ENCODE assay signal across 9 cellular contexts in genomic region chr10:109895095-109895818, GRCh38. TPM values are rescaled to one million over a fixed set of nuclear protein-coding genes. Genes with fewer than 3 reads are reported as not detected.
DNase-seq lines count a peak whose midpoint lies in the region; ATAC-seq and TF ChIP-seq lines count a peak whose summit lies in the region.
"Had no signal": no experiment of that assay in that cellular context is flagged by ENCODE, and none has a peak within 500 bp of the region (broad histone marks: within the 10 kb centered on the region; RNA-seq: fewer than 3 reads in every experiment).

No MANE protein-coding gene starts in this region.

- H3K27ac ChIP-seq in sigmoid colon: peak overlapping the region; percentile 35 to 75 (median 62)

- no peak overlapping the region for H3K4me3 ChIP-seq in sigmoid colon

- peaks cover 61% of the 10 kb centered on the region for H3K36me3 Mint-ChIP-seq in brain

- no peaks in the 10 kb centered on the region for H3K9me3 ChIP-seq in sigmoid colon

- TF ChIP-seq CTCF in brain (conservative IDR thresholded peaks at IDR 0.05) (no peak), sigmoid colon (IDR thresholded peaks at IDR 0.05) (no peak)

- TF ChIP-seq EP300 in sigmoid colon (IDR thresholded peaks at IDR 0.05): no peak

- H3K4me1 ChIP-seq in sigmoid colon: peaks cover 0 to 49% (median 42%) of the 10 kb centered on the region in 4 donors

- H3K36me3 ChIP-seq in sigmoid colon: peaks cover 0 to 19% (median 7%) of the 10 kb centered on the region in 4 donors

- peak; percentile 47 for DNase-seq in EL
- DNase-seq in hepatic stellate cell (ENCODE audit: low spot score): peak; percentile 60
- DNase-seq in sigmoid colon: no peak
- no peak for DNase-seq in NCI-H146 (lab: John Stamatoyannopoulos, UW)
- DNase-seq in NCI-H2081 treated with DMSO at 0.1 percent for 48 hours (lab: John Stamatoyannopoulos, UW): no peak
- DNase-seq: activated effector memory CD4-positive, alpha-beta T cell treated with Interleukin-2 at 50 U/mL for 16 hours had no signal

- H3K9me3 Mint-ChIP-seq in brain: peaks cover 0 to 13% (median 3%) of the 10 kb centered on the region in 5 experiments

- H3K27ac Mint-ChIP-seq in brain: peak overlapping the region; percentile 46 to 98 (median 90)

- WGBS in sigmoid colon, 2 donors: 79 to 81% methylated on average over 7 of the region's 7 CpGs

- ATAC-seq in HG03039 (IDR thresholded peaks at IDR 0.05; ENCODE audit: unreplicated experiment) (no peak), HG02588 (IDR thresholded peaks at IDR 0.05; ENCODE audit: unreplicated experiment) (no peak)

- no peaks in the 10 kb centered on the region for H3K27me3 Mint-ChIP-seq in brain

- intact Hi-C loops in sigmoid colon (cut with DNase I): no loop called here

- TF ChIP-seq POLR2A in sigmoid colon (IDR thresholded peaks at IDR 0.05): no peak

- H3K4me3 Mint-ChIP-seq in brain: peak overlapping the region in 1 of 5 experiments; percentile 47

- H3K27me3 ChIP-seq in sigmoid colon: no peaks in the 10 kb centered on the region

- H3K4me1 Mint-ChIP-seq in brain: peaks cover 72% of the 10 kb centered on the region

RNA-seq across cellular contexts. Expression of gene XPNPEP1, which starts 28.1 kb away (rescaled TPM):
- polyA plus RNA-seq in brain (ENCODE audit: insufficient read depth, low read depth, low replicate concordance) (43.1 TPM), sigmoid colon (10 to 100 TPM; 37.5 to 55.6 (median 42.6) TPM)
- 10 to 100 TPM; 53.5 to 59.1 (median 56.5) TPM for total RNA-seq in sigmoid colon

Comparison
In these comparisons a context has a peak if more than half of its experiments do, and no peak if none do; other contexts are left out.
1. DNase-seq: peak in EL (single experiment) and hepatic stellate cell (single experiment); none in sigmoid colon (single experiment), NCI-H146 (single experiment) and NCI-H2081 treated with DMSO at 0.1 percent for 48 hours (single experiment).